In genomic region chr3:13879102-13879945, GRCh38 we compare ENCODE assay signal across 9 cellular contexts. TPM values are rescaled to one million over a fixed set of nuclear protein-coding genes. Genes with fewer than 3 reads are reported as not detected.
DNase-seq lines count a peak whose midpoint lies in the region; ATAC-seq, FAIRE-seq and TF ChIP-seq lines count a peak whose summit lies in the region.
"Had no signal": no experiment of that assay in that cellular context is flagged by ENCODE, and none has a peak within 500 bp of the region (broad histone marks: within the 10 kb centered on the region; RNA-seq: fewer than 3 reads in every experiment).

No MANE protein-coding gene starts in this region.

- H3K4me1 Mint-ChIP-seq in T-helper 17 cell = peaks cover 26% of the 10 kb centered on the region

- H2AFZ ChIP-seq in endothelial cell of umbilical vein (ENCODE audit: low read depth, low read length) (no peak overlapping the region), neuron (ENCODE audit: low read depth, low read length) (peak overlapping the region; percentile 3)

- peak overlapping the region; percentile 94 for H3K4me3 Mint-ChIP-seq in T-helper 17 cell

- DNase-seq in COLO668 (lab: John Stamatoyannopoulos, UW; ENCODE audit: unreplicated experiment) (peak; percentile 11), T-helper 17 cell (no peak), endothelial cell of umbilical vein (ENCODE audit: low read depth, low spot score) (no peak), DMS53 (lab: John Stamatoyannopoulos, UW) (no peak), tibial nerve (ENCODE audit: low spot score in 2 of 2) (no peak), NCI-H2107 (lab: John Stamatoyannopoulos, UW) (no peak), COLO829 (ENCODE audit: low spot score) (no peak)

- H3K36me3 Mint-ChIP-seq in T-helper 17 cell (ENCODE audit: low read depth) = peaks cover 10% of the 10 kb centered on the region

- H3K4me2 ChIP-seq in endothelial cell of umbilical vein (ENCODE audit: insufficient read depth, low read length) = no peak overlapping the region

- no peaks in the 10 kb centered on the region for H4K20me1 ChIP-seq in endothelial cell of umbilical vein (replicated peaks; ENCODE audit: control insufficient read depth, extremely low read depth, insufficient read depth, low read length)

- peaks cover 43% of the 10 kb centered on the region for H3K27me3 Mint-ChIP-seq in T-helper 17 cell

- no TSS peak for BruUV-seq in endothelial cell of umbilical vein (replicated peaks; lab: Mats Ljungman, UMichigan)

- FAIRE-seq in endothelial cell of umbilical vein (lab: Jason Lieb, UNC) = no peak
- FAIRE-seq: HTR-8/SVneo had no signal

- ATAC-seq in T-helper 17 cell = peak; percentile 47

- 1 to 2% methylated on average over 26 to 36 of the region's 64 CpGs for WGBS in tibial nerve, 2 donors

- no peaks in the 10 kb centered on the region for H3K79me2 ChIP-seq in endothelial cell of umbilical vein (ENCODE audit: control insufficient read depth, insufficient read depth, low read length)

- CTCF ChIA-PET in endothelial cell of umbilical vein (lab: Charles Lee) = interaction anchor here (1.3 kb wide), 1 partner anchor 224 kb away, joined by 6 read pairs; no protein-coding TSS in a partner anchor

- intact Hi-C loops in endothelial cell of umbilical vein (cut with micrococcal nuclease) = no loop called here

- TF ChIP-seq EP300 in tibial nerve (IDR thresholded peaks at IDR 0.05) = no peak

- no peak overlapping the region for H3K9ac ChIP-seq in endothelial cell of umbilical vein (replicated peaks; ENCODE audit: extremely low read depth, insufficient read depth, low read length)

- no peaks in the 10 kb centered on the region for H3K4me1 ChIP-seq in endothelial cell of umbilical vein (ENCODE audit: control insufficient read depth, extremely low read depth, insufficient read depth, low read length)
- peaks cover 20% of the 10 kb centered on the region for H3K4me1 ChIP-seq in neuron (ENCODE audit: insufficient read depth, low read length)
- H3K4me1 ChIP-seq in tibial nerve = peaks cover 0 to 28% (median 7%) of the 10 kb centered on the region in 4 donors

- TF ChIP-seq POLR2A in endothelial cell of umbilical vein (IDR thresholded peaks at IDR 0.05; ENCODE audit: low read depth, low read length) = no peak
- TF ChIP-seq POLR2A in tibial nerve (IDR thresholded peaks at IDR 0.05) = no peak

- no peaks in the 10 kb centered on the region for H3K9me1 ChIP-seq in endothelial cell of umbilical vein (replicated peaks; ENCODE audit: control insufficient read depth, extremely low read depth, insufficient read depth, low read length)

- dilution Hi-C loops in endothelial cell of umbilical vein (cut with MboI; ENCODE audit: extremely low pct_ligation_motif_present, low sequenced_read_pairs) = no loop called here

- POLR2A ChIA-PET in endothelial cell of umbilical vein (lab: Charles Lee) = no interaction called here

- H3K27ac ChIP-seq in endothelial cell of umbilical vein (ENCODE audit: insufficient read depth, low read depth, low read length) = no peak overlapping the region
- no peak overlapping the region for H3K27ac ChIP-seq in tibial nerve

- H3K9me3 ChIP-seq in T-helper 17 cell (ENCODE audit: control insufficient read depth, low read length, poor library complexity, severe bottlenecking) = no peaks in the 10 kb centered on the region
- H3K9me3 ChIP-seq in endothelial cell of umbilical vein (replicated peaks; ENCODE audit: control insufficient read depth, insufficient read depth, low read length) = no peaks in the 10 kb centered on the region
- H3K9me3 ChIP-seq in neuron (ENCODE audit: low read length) = peaks cover 8% of the 10 kb centered on the region
- peaks cover 0 to 4% (median 0%) of the 10 kb centered on the region in 4 donors for H3K9me3 ChIP-seq in tibial nerve

- H3K4me3 ChIP-seq in endothelial cell of umbilical vein (replicated peaks in 1 of 3; ENCODE audit: insufficient read depth in 1 of 3, low read depth in 1 of 3, low read length in 3 of 3) = no peak overlapping the region
- H3K4me3 ChIP-seq in neuron (ENCODE audit: low read length) = peak overlapping the region; percentile 81
- peak overlapping the region in 1 of 4 donors; percentile 37 for H3K4me3 ChIP-seq in tibial nerve

- peak overlapping the region; percentile 66 for H3K27ac Mint-ChIP-seq in T-helper 17 cell

- H3K27me3 ChIP-seq in endothelial cell of umbilical vein (ENCODE audit: control insufficient read depth in 2 of 2, insufficient read depth in 2 of 2, low read length in 2 of 2) (peaks cover 41 to 48% of the 10 kb centered on the region in 2 experiments), neuron (ENCODE audit: insufficient read depth, low read length) (peaks cover 15% of the 10 kb centered on the region), tibial nerve (peaks cover 0 to 67% of the 10 kb centered on the region in 2 donors)

- TF ChIP-seq CTCF in endothelial cell of umbilical vein (IDR thresholded peaks at IDR 0.05; ENCODE audit: extremely low read depth in 1 of 2, insufficient read depth in 1 of 2, low read depth in 1 of 2, low read length in 2 of 2) (no peak), tibial nerve (IDR thresholded peaks at IDR 0.05) (no peak)

- no peaks in the 10 kb centered on the region for H3K36me3 ChIP-seq in endothelial cell of umbilical vein (ENCODE audit: control insufficient read depth in 2 of 2, extremely low read depth in 1 of 2, insufficient read depth in 2 of 2, low read length in 2 of 2)
- H3K36me3 ChIP-seq in neuron (ENCODE audit: insufficient read depth, low read length) = peaks cover 22% of the 10 kb centered on the region
- no peaks in the 10 kb centered on the region for H3K36me3 ChIP-seq in tibial nerve

TF ChIP-seq in endothelial cell of umbilical vein, 7 proteins besides CTCF, POLR2A, EP300 and RAD21:
- peak; percentile 83 for TF ChIP-seq EZH2 (IDR thresholded peaks at IDR 0.05; ENCODE audit: borderline replicate concordance, low read depth, low read length, severe bottlenecking)
- TF ChIP-seq FOS (IDR thresholded peaks at IDR 0.05; ENCODE audit: borderline replicate concordance, insufficient read depth, low read length) = no peak

RNA-seq across cellular contexts. Expression of gene WNT7A, which starts 0.5 kb away (rescaled TPM):
- total RNA-seq in T-helper 17 cell (10 to 100 TPM; 10.1 to 14.5 TPM), endothelial cell of umbilical vein (not detected in 2 replicates), tibial nerve (under 1 TPM in 1 of 4 donors, not detected in 3; 0.21 TPM)
- not detected in 2 replicates for polyA plus RNA-seq in endothelial cell of umbilical vein
- polyA plus RNA-seq in endothelial cell of umbilical vein (2011; cell fraction: cytosol; rRNA removed) = not detected in 2 replicates
- not detected in 2 replicates for polyA plus RNA-seq in endothelial cell of umbilical vein (2011; cell fraction: nucleus; rRNA removed)
- polyA plus RNA-seq in endothelial cell of umbilical vein (2012) = not detected in 2 replicates
- polyA minus RNA-seq in endothelial cell of umbilical vein = not detected in 2 replicates
- not detected for polyA minus RNA-seq in endothelial cell of umbilical vein (2011; cell fraction: cytosol; rRNA and poly(A)+ RNA removed)
- not detected in 2 replicates for polyA minus RNA-seq in endothelial cell of umbilical vein (2011; cell fraction: nucleus; rRNA and poly(A)+ RNA removed)

Comparison
In these comparisons a context has a peak if more than half of its experiments do, and no peak if none do; other contexts are left out.
1. RNA of gene WNT7A, which starts 0.5 kb away (total RNA-seq): 10.1 to 14.5 TPM in T-helper 17 cell; not detected in endothelial cell of umbilical vein and 0.21 TPM in tibial nerve; every median in the first group is over 4 times any median in the second.